ENCODE assay signal across 24 cellular contexts in the genomic region with DNA sequence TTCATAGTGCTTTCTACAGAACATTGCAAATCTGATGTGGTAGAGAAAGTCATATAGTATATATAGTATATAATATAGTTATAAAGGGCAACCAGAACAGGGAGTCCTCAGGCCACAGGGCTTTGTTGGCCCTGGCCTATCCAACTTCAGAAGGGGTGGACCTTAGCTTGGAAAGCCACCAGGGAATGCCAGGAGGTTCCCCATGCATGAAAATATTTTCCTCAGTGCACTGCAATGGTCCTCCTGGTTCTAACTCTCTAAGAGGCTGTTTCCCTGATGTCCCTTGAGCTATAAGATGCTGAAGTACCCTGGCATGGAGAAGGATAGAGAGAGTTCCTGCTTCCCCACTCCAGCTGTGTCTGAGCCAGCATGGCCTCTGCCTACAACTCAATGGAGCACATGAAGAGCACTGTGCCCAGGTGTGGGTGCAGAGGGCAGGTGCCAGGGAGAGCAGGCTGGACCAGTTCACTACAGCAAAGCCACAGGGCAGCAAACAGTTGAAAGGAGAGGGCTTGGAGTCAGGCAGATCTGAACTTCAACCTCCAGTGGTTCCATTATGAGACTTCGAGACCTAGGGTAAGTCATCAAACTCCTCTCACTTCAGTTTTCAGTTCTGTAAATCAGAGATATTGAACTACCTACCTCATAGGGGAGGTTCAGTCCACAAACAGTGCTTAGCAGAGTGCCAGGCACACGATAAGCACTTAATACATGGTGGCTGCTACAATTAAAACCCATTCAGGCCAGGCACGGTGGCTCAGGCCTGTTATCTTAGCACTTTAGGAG.
DNase-seq lines count a peak whose midpoint lies in the region; ATAC-seq lines count a peak whose summit lies in the region.
"Had no signal": no experiment of that assay in that cellular context is flagged by ENCODE, and none has a peak within 500 bp of the region (broad histone marks: within the 10 kb centered on the region; RNA-seq: fewer than 3 reads in every experiment).

No MANE protein-coding gene starts in this region.

- H3K4me3 Mint-ChIP-seq in stimulated activated memory B cell treated with anti-CD40 and anti-IgM and Interleukin-4, amounts not matched to agents 10 μg/mL and 1 μg/mL and 100 μg/mL, for 72 hours: no peak overlapping the region
- H3K4me3 Mint-ChIP-seq: CD8-positive, alpha-beta memory T cell; central memory CD8-positive, alpha-beta T cell; GM23338; mesothelial cell of epicardium; nephron progenitor cell; stimulated activated naive CD8-positive, alpha-beta T cell treated with anti-CD3 and anti-CD28 coated beads, Interleukin-15, amount 100 ng/mL, for 72 hours had no signal

- no peak overlapping the region for H3K27ac Mint-ChIP-seq in stimulated activated memory B cell treated with anti-CD40 and anti-IgM and Interleukin-4, amounts not matched to agents 10 μg/mL and 1 μg/mL and 100 μg/mL, for 72 hours
- no peak overlapping the region for H3K27ac Mint-ChIP-seq in activated naive CD4-positive, alpha-beta T cell treated with anti-CD3 and anti-CD28 coated beads, Interleukin-2, amount 50 U/mL, for 72 hours
- H3K27ac Mint-ChIP-seq: CD8-positive, alpha-beta memory T cell; GM23338; mesothelial cell of epicardium; nephron progenitor cell; progenitor cell of endocrine pancreas; stimulated activated naive CD8-positive, alpha-beta T cell treated with anti-CD3 and anti-CD28 coated beads, Interleukin-15, amount 100 ng/mL, for 72 hours had no signal

- H3K36me3 Mint-ChIP-seq in stimulated activated memory B cell treated with anti-CD40 and anti-IgM and Interleukin-4, amounts not matched to agents 10 μg/mL and 1 μg/mL and 100 μg/mL, for 72 hours: no peaks in the 10 kb centered on the region
- no peaks in the 10 kb centered on the region for H3K36me3 Mint-ChIP-seq in activated naive CD4-positive, alpha-beta T cell treated with anti-CD3 and anti-CD28 coated beads, Interleukin-2, amount 50 U/mL, for 72 hours
- H3K36me3 Mint-ChIP-seq: CD8-positive, alpha-beta memory T cell; mesothelial cell of epicardium had no signal

- H3K9me3 Mint-ChIP-seq in stimulated activated memory B cell treated with anti-CD40 and anti-IgM and Interleukin-4, amounts not matched to agents 10 μg/mL and 1 μg/mL and 100 μg/mL, for 72 hours: peaks cover 7% of the 10 kb centered on the region
- no peaks in the 10 kb centered on the region for H3K9me3 Mint-ChIP-seq in activated naive CD4-positive, alpha-beta T cell treated with anti-CD3 and anti-CD28 coated beads, Interleukin-2, amount 50 U/mL, for 72 hours
- H3K9me3 Mint-ChIP-seq: central memory CD8-positive, alpha-beta T cell; stimulated activated naive CD8-positive, alpha-beta T cell treated with anti-CD3 and anti-CD28 coated beads, Interleukin-15, amount 100 ng/mL, for 72 hours had no signal

- ATAC-seq in GM18868 (IDR thresholded peaks at IDR 0.05; ENCODE audit: unreplicated experiment) (peak; percentile 94), GM21576 (IDR thresholded peaks at IDR 0.05; ENCODE audit: unreplicated experiment) (peak; percentile 59), HG03103 (IDR thresholded peaks at IDR 0.05; ENCODE audit: low read depth, unreplicated experiment) (peak; percentile 60)
- ATAC-seq in stimulated activated memory B cell treated with anti-CD40 and anti-IgM and Interleukin-4, amounts not matched to agents 10 μg/mL and 1 μg/mL and 100 μg/mL, for 72 hours: peak; percentile 51
- no peak for ATAC-seq in activated naive CD4-positive, alpha-beta T cell treated with anti-CD3 and anti-CD28 coated beads, Interleukin-2, amount 50 U/mL, for 72 hours
- ATAC-seq: GM23338; stimulated activated naive CD8-positive, alpha-beta T cell treated with anti-CD3 and anti-CD28 coated beads, Interleukin-15, amount 100 ng/mL, for 72 hours had no signal

- DNase-seq in amygdala (lab: John Stamatoyannopoulos, UW): no peak
- DNase-seq in activated CD4-positive, alpha-beta T cell treated with anti-CD3 and anti-CD28 coated beads, Interleukin-2, amount 50 U/mL, for 48 hours: no peak
- DNase-seq in UCSD-AML1 (lab: John Stamatoyannopoulos, UW; ENCODE audit: unreplicated experiment): no peak
- DNase-seq in activated naive CD4-positive, alpha-beta T cell treated with anti-CD3 and anti-CD28 coated beads, Interleukin-2, amount 50 U/mL, for 72 hours (ENCODE audit: low spot score in 2 of 2): no peak
- DNase-seq: activated CD4-positive, alpha-beta T cell treated with anti-CD3 and anti-CD28 coated beads, Interleukin-2, amount 50 U/mL, for 1 hour; activated gamma-delta T cell; CD8-positive, alpha-beta memory T cell; effector memory CD4-positive, alpha-beta T cell; IMR-90; NCI-H1436; NCI-H2171; nephron progenitor cell; OCI-M1; SIG-M5; stimulated activated naive CD8-positive, alpha-beta T cell treated with anti-CD3 and anti-CD28 coated beads, Interleukin-15, amount 100 ng/mL, for 72 hours; upper lobe of left lung had no signal

- H3K4me1 Mint-ChIP-seq in stimulated activated memory B cell treated with anti-CD40 and anti-IgM and Interleukin-4, amounts not matched to agents 10 μg/mL and 1 μg/mL and 100 μg/mL, for 72 hours: no peaks in the 10 kb centered on the region
- H3K4me1 Mint-ChIP-seq: CD8-positive, alpha-beta memory T cell; central memory CD8-positive, alpha-beta T cell; GM23338; mesothelial cell of epicardium; stimulated activated naive CD8-positive, alpha-beta T cell treated with anti-CD3 and anti-CD28 coated beads, Interleukin-15, amount 100 ng/mL, for 72 hours had no signal

- H3K27me3 Mint-ChIP-seq in stimulated activated memory B cell treated with anti-CD40 and anti-IgM and Interleukin-4, amounts not matched to agents 10 μg/mL and 1 μg/mL and 100 μg/mL, for 72 hours: no peaks in the 10 kb centered on the region

Comparison
In these comparisons a context has a peak if more than half of its experiments do, and no peak if none do; other contexts are left out.
1. ATAC-seq: peak in GM18868 (single experiment), GM21576 (single experiment), HG03103 (single experiment) and stimulated activated memory B cell treated with anti-CD40 and anti-IgM and Interleukin-4, amounts not matched to agents 10 μg/mL and 1 μg/mL and 100 μg/mL, for 72 hours (single experiment); none in activated naive CD4-positive, alpha-beta T cell treated with anti-CD3 and anti-CD28 coated beads, Interleukin-2, amount 50 U/mL, for 72 hours (0 of 2).